ENCODE assay signal across 8 cellular contexts in genomic region chr10:104232613-104233102, GRCh38. TPM values are rescaled to one million over a fixed set of nuclear protein-coding genes. Genes with fewer than 3 reads are reported as not detected.
DNase-seq lines count a peak whose midpoint lies in the region; ATAC-seq, FAIRE-seq and TF ChIP-seq lines count a peak whose summit lies in the region.

No MANE protein-coding gene starts in this region.

- H3K4me1 Mint-ChIP-seq in HFFc6 (ENCODE audit: low read depth) = peaks cover 16% of the 10 kb centered on the region
- peaks cover 12% of the 10 kb centered on the region for H3K4me1 Mint-ChIP-seq in activated naive CD8-positive, alpha-beta T cell treated with anti-CD3 and anti-CD28 coated beads, Interleukin-2, amount 50 U/mL, for 24 hours

- ATAC-seq in activated naive CD8-positive, alpha-beta T cell treated with anti-CD3 and anti-CD28 coated beads, Interleukin-2, amount 50 U/mL, for 24 hours = peak; percentile 2
- ATAC-seq in left lobe of liver = peak; percentile 43
- no peak for ATAC-seq in GM21447 (IDR thresholded peaks at IDR 0.05; ENCODE audit: unreplicated experiment)

- H3K36me3 ChIP-seq in BJ (ENCODE audit: control insufficient read depth, insufficient read depth, low read length) (no peaks in the 10 kb centered on the region), tibial artery (no peaks in the 10 kb centered on the region)

- no peak for FAIRE-seq in GM12891 (lab: Jason Lieb, UNC)

- H3K9me3 ChIP-seq in tibial artery = no peaks in the 10 kb centered on the region

- no peak for TF ChIP-seq CTCF in BJ (IDR thresholded peaks at IDR 0.05; ENCODE audit: insufficient read depth, low read depth, low read length)
- no peak for TF ChIP-seq CTCF in HFFc6 (IDR thresholded peaks at IDR 0.05)
- no peak for TF ChIP-seq CTCF in tibial artery (IDR thresholded peaks at IDR 0.05)

- no peaks in the 10 kb centered on the region for H3K9me3 Mint-ChIP-seq in HFFc6
- H3K9me3 Mint-ChIP-seq in activated naive CD8-positive, alpha-beta T cell treated with anti-CD3 and anti-CD28 coated beads, Interleukin-2, amount 50 U/mL, for 24 hours = peaks cover 5% of the 10 kb centered on the region

- no peak overlapping the region for H3K27ac ChIP-seq in tibial artery

- H3K36me3 Mint-ChIP-seq in HFFc6 (ENCODE audit: low read depth) = no peaks in the 10 kb centered on the region
- no peaks in the 10 kb centered on the region for H3K36me3 Mint-ChIP-seq in activated naive CD8-positive, alpha-beta T cell treated with anti-CD3 and anti-CD28 coated beads, Interleukin-2, amount 50 U/mL, for 24 hours (ENCODE audit: low read depth)

- peaks cover 0 to 17% (median 10%) of the 10 kb centered on the region in 4 donors for H3K4me1 ChIP-seq in tibial artery

- DNase-seq in BJ (ENCODE audit: low read depth) (no peak), HFFc6 (no peak), left lobe of liver (ENCODE audit: low spot score) (peak; percentile 67), tibial artery (no peak), KBM-7 (no peak), GM12891 (ENCODE audit: insufficient read length, low spot score) (no peak)
- DNase-seq in activated naive CD8-positive, alpha-beta T cell treated with anti-CD3 and anti-CD28 coated beads, Interleukin-2, amount 50 U/mL, for 24 hours = no peak

- in situ Hi-C loops in KBM-7 (cut with MboI; ENCODE audit: low pct_unique_long_range_greater_than_20kb, low sequenced_read_pairs) = no loop called here

- H3K27me3 ChIP-seq in BJ (ENCODE audit: control insufficient read depth, insufficient read depth, low read length) (no peaks in the 10 kb centered on the region), tibial artery (peaks cover 0 to 6% of the 10 kb centered on the region in 2 donors)

- H3K27me3 Mint-ChIP-seq in HFFc6 (ENCODE audit: insufficient read depth) = peaks cover 2% of the 10 kb centered on the region
- H3K27me3 Mint-ChIP-seq in activated naive CD8-positive, alpha-beta T cell treated with anti-CD3 and anti-CD28 coated beads, Interleukin-2, amount 50 U/mL, for 24 hours = peaks cover 22% of the 10 kb centered on the region

- H3K27ac Mint-ChIP-seq in HFFc6 = peak overlapping the region; percentile 80; the same call in 1 of the 2 replicates
- peak overlapping the region; percentile 67 for H3K27ac Mint-ChIP-seq in activated naive CD8-positive, alpha-beta T cell treated with anti-CD3 and anti-CD28 coated beads, Interleukin-2, amount 50 U/mL, for 24 hours

- intact Hi-C loops in tibial artery (cut with DNase I; ENCODE audit: low total_unique reads) = no loop called here

- H3K4me3 ChIP-seq in BJ (ENCODE audit: low read depth, low read length) (peak overlapping the region; percentile 98), tibial artery (peak overlapping the region; percentile 66 to 68)

- H3K4me3 Mint-ChIP-seq in HFFc6 = peak overlapping the region; percentile 92
- H3K4me3 Mint-ChIP-seq in activated naive CD8-positive, alpha-beta T cell treated with anti-CD3 and anti-CD28 coated beads, Interleukin-2, amount 50 U/mL, for 24 hours = peak overlapping the region; percentile 84

- TF ChIP-seq POLR2A in GM12891 (IDR thresholded peaks at IDR 0.05; ENCODE audit: low read depth, low read length) = no peak

- CTCF ChIA-PET in BJ (lab: Yijun Ruan, JAX) = interaction anchor here (1.1 kb wide), 1 partner anchor 188 kb away, joined by 3 read pairs; no protein-coding TSS in a partner anchor

- POLR2A ChIA-PET in BJ (lab: Charles Lee) = no interaction called here

TF ChIP-seq in GM12891, 5 proteins besides CTCF, POLR2A, EP300 and RAD21:
- TF ChIP-seq TAF1 (IDR thresholded peaks at IDR 0.05; ENCODE audit: low read depth, low read length) (no peak), SPI1 (IDR thresholded peaks at IDR 0.05; ENCODE audit: low read depth, low read length) (no peak), POLR2AphosphoS5 (IDR thresholded peaks at IDR 0.05; ENCODE audit: low read depth, low read length) (no peak), PAX5 (IDR thresholded peaks at IDR 0.05; ENCODE audit: insufficient read depth, low read length, severe bottlenecking) (no peak), POU2F2 (IDR thresholded peaks at IDR 0.05; ENCODE audit: low read depth, low read length) (no peak)

RNA-seq across cellular contexts. Expression of gene CFAP43, which starts 0.5 kb away (rescaled TPM):
- 0.05 and 0.11 TPM in 2 replicates for polyA plus RNA-seq in BJ (2011; rRNA removed)
- polyA minus RNA-seq in BJ (2011; rRNA and poly(A)+ RNA removed) = 0.15 TPM in 1 of 2 replicates, not detected in the other
- under 1 TPM in 1 of 6 experiments, not detected in 5; 0.14 TPM for total RNA-seq in HFFc6 (2021; fragmentation: NEBNext Ultra II Directional; extraction: Animal tissue kit (Norgen Biotek cat#: 25700))
- 0.50 TPM for total RNA-seq in left lobe of liver
- polyA plus RNA-seq in GM12891 (2012; ENCODE audit: low read depth, missing spikeins) = 0.05 TPM

RNA-seq across cellular contexts. Expression of gene GSTO1, which starts 22.0 kb away (rescaled TPM):
- 79.3 and 149 TPM in 2 replicates for polyA plus RNA-seq in BJ (2011; rRNA removed)
- 29.9 and 36.8 TPM in 2 replicates for polyA minus RNA-seq in BJ (2011; rRNA and poly(A)+ RNA removed)
- 100 to 1,000 TPM; 213 to 242 (median 224) TPM for total RNA-seq in HFFc6 (2021; fragmentation: NEBNext Ultra II Directional; extraction: Animal tissue kit (Norgen Biotek cat#: 25700))
- 194 TPM for total RNA-seq in left lobe of liver
- 133 TPM for polyA plus RNA-seq in GM12891 (2012; ENCODE audit: low read depth, missing spikeins)

RNA-seq across cellular contexts. Expression of gene GSTO2, which starts 36.3 kb away (rescaled TPM):
- 4.9 and 7.0 TPM in 2 replicates for polyA plus RNA-seq in BJ (2011; rRNA removed)
- 2.5 and 2.9 TPM in 2 replicates for polyA minus RNA-seq in BJ (2011; rRNA and poly(A)+ RNA removed)
- 10 to 100 TPM in 4 of 6 experiments, 1 to 10 TPM in 2; 2.5 to 15.0 (median 12.3) TPM for total RNA-seq in HFFc6 (2021; fragmentation: NEBNext Ultra II Directional; extraction: Animal tissue kit (Norgen Biotek cat#: 25700))
- total RNA-seq in left lobe of liver = 2.9 TPM
- 0.73 TPM for polyA plus RNA-seq in GM12891 (2012; ENCODE audit: low read depth, missing spikeins)
